In genomic region chr22:50296658-50297490, GRCh38 we compare ENCODE assay signal across 14 cellular contexts. TPM values are rescaled to one million over a fixed set of nuclear protein-coding genes. Genes with fewer than 3 reads are reported as not detected.
A peak's percentile ranks its signal among the peaks of the same experiment; 100 is the strongest.
DNase-seq lines count a peak whose midpoint lies in the region; ATAC-seq and TF ChIP-seq lines count a peak whose summit lies in the region.
"Had no signal": no experiment of that assay in that cellular context is flagged by ENCODE, and none has a peak within 500 bp of the region (broad histone marks: within the 10 kb centered on the region; RNA-seq: fewer than 3 reads in every experiment).

No MANE protein-coding gene starts in this region.

- H3K27ac ChIP-seq in BLaER1 (peak overlapping the region; percentile 49; the same call in 1 of the 2 replicates), SK-N-MC (peak overlapping the region; percentile 51; the same call in 1 of the 2 replicates), sigmoid colon (peak overlapping the region in 3 of 4 donors; percentile 14 to 96 (median 43))
- no peak overlapping the region for H3K27ac ChIP-seq in naive thymus-derived CD4-positive, alpha-beta T cell (ENCODE audit: low read depth, low read length)

- H3K27me3 Mint-ChIP-seq in activated T-cell treated with anti-CD3 and anti-CD28 coated beads, Interleukin-2, amount 50 U/mL, for 4 hours (ENCODE audit: low read depth) = peaks cover 21% of the 10 kb centered on the region
- H3K27me3 Mint-ChIP-seq in naive thymus-derived CD4-positive, alpha-beta T cell = peaks cover 6 to 31% (median 19%) of the 10 kb centered on the region in 5 donors

- H3K9ac ChIP-seq in BLaER1 (peak overlapping the region; percentile 34; the same call in 1 of the 2 replicates), SK-N-MC (ENCODE audit: insufficient read length) (no peak overlapping the region)

- H3K9me3 ChIP-seq in BLaER1 (no peaks in the 10 kb centered on the region), SK-N-MC (ENCODE audit: low read depth, low read length) (no peaks in the 10 kb centered on the region), sigmoid colon (no peaks in the 10 kb centered on the region)
- H3K9me3 ChIP-seq in naive thymus-derived CD4-positive, alpha-beta T cell (ENCODE audit: control insufficient read depth in 2 of 3, low read length in 3 of 3) = no peaks in the 10 kb centered on the region

- H3K4me1 ChIP-seq in BLaER1 (peaks cover 99% of the 10 kb centered on the region), sigmoid colon (peaks cover 0 to 92% (median 84%) of the 10 kb centered on the region in 4 donors)
- peaks cover 0 to 4% of the 10 kb centered on the region in 2 donors for H3K4me1 ChIP-seq in naive thymus-derived CD4-positive, alpha-beta T cell (ENCODE audit: control insufficient read depth in 2 of 2, insufficient read depth in 2 of 2, low read length in 2 of 2)

- no peak for DNase-seq in SK-N-MC (ENCODE audit: low read depth, low spot score)
- peak; percentile 68 for DNase-seq in left ventricle myocardium superior
- no peak for DNase-seq in sigmoid colon
- no peak for DNase-seq in NCI-H345 (lab: John Stamatoyannopoulos, UW)
- no peak for DNase-seq in activated T-cell treated with anti-CD3 and anti-CD28 coated beads, Interleukin-2, amount 50 U/mL, for 4 hours
- no peak for DNase-seq in naive thymus-derived CD4-positive, alpha-beta T cell
- DNase-seq: naive thymus-derived CD8-positive, alpha-beta T cell; NCI-H1930; NCI-H748 treated with DMSO at 0.1 percent for 48 hours; stimulated activated naive CD8-positive, alpha-beta T cell treated with anti-CD3 and anti-CD28 coated beads, Interleukin-15, Interleukin-2, amounts not matched to agents 100 U/mL and 50 U/mL, for 24 hours had no signal

- no peaks in the 10 kb centered on the region for H3K36me3 Mint-ChIP-seq in activated T-cell treated with anti-CD3 and anti-CD28 coated beads, Interleukin-2, amount 50 U/mL, for 4 hours (ENCODE audit: insufficient read depth)
- H3K36me3 Mint-ChIP-seq in naive thymus-derived CD4-positive, alpha-beta T cell = no peaks in the 10 kb centered on the region
- H3K36me3 Mint-ChIP-seq: activated naive CD4-positive, alpha-beta T cell treated with anti-CD3 and anti-CD28 coated beads, Interleukin-2, amount 50 U/mL, for 24 hours had no signal

- intact Hi-C loops in left ventricle myocardium superior (cut with micrococcal nuclease) = no loop called here
- intact Hi-C loops in sigmoid colon (cut with DNase I) = no loop called here
- intact Hi-C loops in naive thymus-derived CD4-positive, alpha-beta T cell (cut with micrococcal nuclease) = no loop called here

- H3K36me3 ChIP-seq in BLaER1 = 0 out of 2 replicates have a peak, but pooled peaks cover 6% of the 10 kb centered on the region
- H3K36me3 ChIP-seq in SK-N-MC (ENCODE audit: insufficient read depth, low read length) = no peaks in the 10 kb centered on the region
- no peaks in the 10 kb centered on the region for H3K36me3 ChIP-seq in sigmoid colon
- H3K36me3 ChIP-seq in naive thymus-derived CD4-positive, alpha-beta T cell (ENCODE audit: control insufficient read depth in 2 of 3, insufficient read depth in 3 of 3, low read length in 3 of 3) = no peaks in the 10 kb centered on the region

- CTCF ChIA-PET in naive thymus-derived CD4-positive, alpha-beta T cell (lab: Charles Lee) = no interaction called here

- ATAC-seq in left ventricle myocardium superior = peak; percentile 19
- no peak for ATAC-seq in HG03097 (IDR thresholded peaks at IDR 0.05; ENCODE audit: low FRiP score, unreplicated experiment)
- no peak for ATAC-seq in activated T-cell treated with anti-CD3 and anti-CD28 coated beads, Interleukin-2, amount 50 U/mL, for 4 hours
- ATAC-seq in naive thymus-derived CD4-positive, alpha-beta T cell = no peak
- ATAC-seq: naive thymus-derived CD8-positive, alpha-beta T cell; stimulated activated naive CD8-positive, alpha-beta T cell treated with anti-CD3 and anti-CD28 coated beads, Interleukin-15, Interleukin-2, amounts not matched to agents 100 U/mL and 50 U/mL, for 24 hours had no signal

- no peak for TF ChIP-seq POLR2A in sigmoid colon (IDR thresholded peaks at IDR 0.05)

- no peak for TF ChIP-seq CTCF in sigmoid colon (IDR thresholded peaks at IDR 0.05)

- H4K20me1 ChIP-seq in BLaER1 = peaks cover 100% of the 10 kb centered on the region

- H3K27ac Mint-ChIP-seq in naive thymus-derived CD4-positive, alpha-beta T cell = peak overlapping the region in 1 of 9 donors; percentile 38

- H3K4me3 ChIP-seq in BLaER1 = peak overlapping the region; percentile 41; the same call in 1 of the 2 replicates
- no peak overlapping the region for H3K4me3 ChIP-seq in SK-N-MC
- H3K4me3 ChIP-seq in sigmoid colon = no peak overlapping the region
- no peak overlapping the region for H3K4me3 ChIP-seq in naive thymus-derived CD4-positive, alpha-beta T cell (ENCODE audit: low read length)

- no peaks in the 10 kb centered on the region for H3K9me3 Mint-ChIP-seq in activated T-cell treated with anti-CD3 and anti-CD28 coated beads, Interleukin-2, amount 50 U/mL, for 4 hours
- H3K9me3 Mint-ChIP-seq in naive thymus-derived CD4-positive, alpha-beta T cell = no peaks in the 10 kb centered on the region
- H3K9me3 Mint-ChIP-seq: activated naive CD4-positive, alpha-beta T cell treated with anti-CD3 and anti-CD28 coated beads, Interleukin-2, amount 50 U/mL, for 24 hours; central memory CD8-positive, alpha-beta T cell; naive thymus-derived CD8-positive, alpha-beta T cell had no signal

- peak overlapping the region; percentile 100 for H3K4me2 ChIP-seq in BLaER1

- POLR2A ChIA-PET in naive thymus-derived CD4-positive, alpha-beta T cell (lab: Charles Lee) = no interaction called here

- H3K27me3 ChIP-seq in BLaER1 = no peaks in the 10 kb centered on the region
- no peaks in the 10 kb centered on the region for H3K27me3 ChIP-seq in sigmoid colon
- no peaks in the 10 kb centered on the region for H3K27me3 ChIP-seq in naive thymus-derived CD4-positive, alpha-beta T cell (ENCODE audit: control insufficient read depth in 2 of 2, insufficient read depth in 2 of 2, low read length in 2 of 2)

- WGBS in sigmoid colon, 2 donors = 74 to 81% methylated on average over 29 of the region's 29 CpGs

- H3K4me3 Mint-ChIP-seq in activated T-cell treated with anti-CD3 and anti-CD28 coated beads, Interleukin-2, amount 50 U/mL, for 4 hours = no peak overlapping the region
- H3K4me3 Mint-ChIP-seq in naive thymus-derived CD4-positive, alpha-beta T cell = no peak overlapping the region
- H3K4me3 Mint-ChIP-seq: activated naive CD4-positive, alpha-beta T cell treated with anti-CD3 and anti-CD28 coated beads, Interleukin-2, amount 50 U/mL, for 24 hours; central memory CD8-positive, alpha-beta T cell; naive thymus-derived CD8-positive, alpha-beta T cell had no signal

- TF ChIP-seq EP300 in sigmoid colon (IDR thresholded peaks at IDR 0.05) = no peak

- peaks cover 5% of the 10 kb centered on the region for H3K4me1 Mint-ChIP-seq in activated T-cell treated with anti-CD3 and anti-CD28 coated beads, Interleukin-2, amount 50 U/mL, for 4 hours (ENCODE audit: low read depth)
- peaks cover 0 to 11% (median 6%) of the 10 kb centered on the region in 7 donors for H3K4me1 Mint-ChIP-seq in naive thymus-derived CD4-positive, alpha-beta T cell

RNA-seq across cellular contexts. Expression of gene PLXNB2, which starts 10.6 kb away (rescaled TPM):
- total RNA-seq in left ventricle myocardium superior (81.7 TPM), sigmoid colon (100 to 1,000 TPM in 1 of 4 donors, 10 to 100 TPM in 3; 60.4 to 150 (median 68.7) TPM)
- polyA plus RNA-seq in sigmoid colon = 100 to 1,000 TPM in 1 of 3 donors, 10 to 100 TPM in 2; 18.6 to 142 (median 35.8) TPM
- 1 to 10 TPM; 4.0 to 4.8 (median 4.7) TPM for total RNA-seq in activated T-cell treated with anti-CD3 and anti-CD28 coated beads, Interleukin-2, amount 50 U/mL, for 4 hours
- 100 to 1,000 TPM in 1 of 5 experiments, 10 to 100 TPM in 2, 1 to 10 TPM in 2; 2.9 to 138 (median 12.6) TPM for total RNA-seq in naive thymus-derived CD4-positive, alpha-beta T cell
- polyA plus RNA-seq in naive thymus-derived CD4-positive, alpha-beta T cell = under 1 TPM; 0.05 to 0.32 TPM

RNA-seq across cellular contexts. Expression of gene MAPK11, which starts 26.7 kb away (rescaled TPM):
- total RNA-seq in left ventricle myocardium superior = 9.1 TPM
- 1 to 10 TPM in 3 of 4 donors, under 1 TPM in 1; 0.82 to 6.6 (median 4.5) TPM for total RNA-seq in sigmoid colon
- 1 to 10 TPM in 2 of 3 donors, under 1 TPM in 1; 0.23 to 7.3 (median 1.2) TPM for polyA plus RNA-seq in sigmoid colon
- total RNA-seq in activated T-cell treated with anti-CD3 and anti-CD28 coated beads, Interleukin-2, amount 50 U/mL, for 4 hours = 10 to 100 TPM in 1 of 3 donors, 1 to 10 TPM in 2; 9.4 to 10.1 (median 9.8) TPM
- total RNA-seq in naive thymus-derived CD4-positive, alpha-beta T cell = 10 to 100 TPM in 1 of 5 experiments, 1 to 10 TPM in 4; 1.3 to 22.9 (median 4.5) TPM
- under 1 TPM; 0.13 to 0.19 TPM for polyA plus RNA-seq in naive thymus-derived CD4-positive, alpha-beta T cell

RNA-seq across cellular contexts. Expression of gene DENND6B, which starts 29.9 kb away (rescaled TPM):
- total RNA-seq in left ventricle myocardium superior (1.4 TPM), sigmoid colon (1 to 10 TPM; 2.1 to 7.2 (median 2.8) TPM)
- 1 to 10 TPM in 2 of 3 donors, under 1 TPM in 1; 0.69 to 4.4 (median 1.2) TPM for polyA plus RNA-seq in sigmoid colon
- total RNA-seq in activated T-cell treated with anti-CD3 and anti-CD28 coated beads, Interleukin-2, amount 50 U/mL, for 4 hours = 1 to 10 TPM; 1.0 to 1.6 (median 1.3) TPM
- total RNA-seq in naive thymus-derived CD4-positive, alpha-beta T cell = 1 to 10 TPM; 2.1 to 4.0 (median 2.8) TPM
- under 1 TPM; 0.19 to 0.61 TPM for polyA plus RNA-seq in naive thymus-derived CD4-positive, alpha-beta T cell

RNA-seq across cellular contexts. Expression of gene MAPK12, which starts 35.4 kb away (rescaled TPM):
- total RNA-seq in left ventricle myocardium superior = 15.8 TPM
- 1 to 10 TPM; 2.5 to 10.0 (median 6.7) TPM for total RNA-seq in sigmoid colon
- 1 to 10 TPM in 2 of 3 donors, under 1 TPM in 1; 0.60 to 6.0 (median 2.1) TPM for polyA plus RNA-seq in sigmoid colon
- 1 to 10 TPM; 3.3 to 4.3 (median 3.9) TPM for total RNA-seq in activated T-cell treated with anti-CD3 and anti-CD28 coated beads, Interleukin-2, amount 50 U/mL, for 4 hours
- total RNA-seq in naive thymus-derived CD4-positive, alpha-beta T cell = 1 to 10 TPM; 1.7 to 6.2 (median 2.3) TPM
- under 1 TPM in 1 of 2 donors, not detected in 1; 0.07 TPM for polyA plus RNA-seq in naive thymus-derived CD4-positive, alpha-beta T cell

RNA-seq across cellular contexts. Expression of gene HDAC10, which starts 45.8 kb away (rescaled TPM):
- total RNA-seq in left ventricle myocardium superior (12.7 TPM), sigmoid colon (10 to 100 TPM in 3 of 4 donors, 1 to 10 TPM in 1; 7.2 to 47.4 (median 14.9) TPM)
- polyA plus RNA-seq in sigmoid colon = 10 to 100 TPM in 2 of 3 donors, 1 to 10 TPM in 1; 8.8 to 45.9 (median 12.0) TPM
- total RNA-seq in activated T-cell treated with anti-CD3 and anti-CD28 coated beads, Interleukin-2, amount 50 U/mL, for 4 hours = 10 to 100 TPM; 45.1 to 50.6 (median 48.2) TPM
- 100 to 1,000 TPM in 3 of 5 experiments, 10 to 100 TPM in 2; 95.9 to 139 (median 105) TPM for total RNA-seq in naive thymus-derived CD4-positive, alpha-beta T cell
- 1 to 10 TPM; 7.1 to 9.8 TPM for polyA plus RNA-seq in naive thymus-derived CD4-positive, alpha-beta T cell
